In genomic region chr14:59398841-59399240, GRCh38 we compare ENCODE assay signal across 1 cellular context.
A peak's percentile ranks its signal among the peaks of the same experiment; 100 is the strongest.
TF ChIP-seq lines count a peak whose summit lies in the region.

No MANE protein-coding gene starts in this region.

TF ChIP-seq in K562, 482 proteins besides CTCF, POLR2A, EP300 and RAD21 (continued from another document and continues in another):
- 0 out of 4 replicates have a peak, but pooled peaks of 1 of the 2 experiments have one; percentile 40 for TF ChIP-seq RCOR1 (IDR thresholded peaks at IDR 0.05; ENCODE audit: borderline replicate concordance in 1 of 2, low read depth in 2 of 2, low read length in 2 of 2)
- TF ChIP-seq ILF3 (IDR thresholded peaks at IDR 0.05; ENCODE audit: borderline replicate concordance): no peak
- TF ChIP-seq NR2C2 (CRISPR knock-in tag; IDR thresholded peaks at IDR 0.05): no peak
- peak; percentile 40; the same call in 1 of the 2 replicates for TF ChIP-seq NR2C2 (tag; IDR thresholded peaks at IDR 0.05)
- no peak for TF ChIP-seq KDM4B (IDR thresholded peaks at IDR 0.05; ENCODE audit: borderline replicate concordance in 2 of 2, low read depth in 1 of 2)
- no peak for TF ChIP-seq PCBP1 (IDR thresholded peaks at IDR 0.05; ENCODE audit: low read depth, low read length, poor library complexity, severe bottlenecking)
- no peak for TF ChIP-seq ZFPM2 (CRISPR knock-in tag; IDR thresholded peaks at IDR 0.05)
- peak; percentile 48; the same call in 1 of the 2 replicates for TF ChIP-seq ESRRA (IDR thresholded peaks at IDR 0.05; ENCODE audit: borderline replicate concordance, low read depth)
- TF ChIP-seq TRIM24 (IDR thresholded peaks at IDR 0.05): 0 out of 4 replicates have a peak, but pooled peaks of 1 of the 2 experiments have one; percentile 19
- TF ChIP-seq PTTG1 (tag; IDR thresholded peaks at IDR 0.05; ENCODE audit: low read depth): no peak
- TF ChIP-seq HIVEP1 (CRISPR knock-in tag; IDR thresholded peaks at IDR 0.05): no peak
- TF ChIP-seq CBFA2T2 (conservative IDR thresholded peaks at IDR 0.05): peak; percentile 29; the same call in 1 of the 2 replicates
- TF ChIP-seq SMARCE1 (IDR thresholded peaks at IDR 0.05): peak; percentile 62
- TF ChIP-seq NCOR1 (IDR thresholded peaks at IDR 0.05): 0 out of 2 replicates have a peak, but pooled peaks have one; percentile 40
- TF ChIP-seq ZNF561 (CRISPR knock-in tag; conservative IDR thresholded peaks at IDR 0.05): no peak
- 0 out of 2 replicates have a peak, but pooled peaks have one; percentile 61 for TF ChIP-seq ETV5 (CRISPR knock-in tag; IDR thresholded peaks at IDR 0.05; ENCODE audit: low read depth)
- TF ChIP-seq MED1 (CRISPR knock-in tag; IDR thresholded peaks at IDR 0.05; ENCODE audit: borderline replicate concordance): no peak
- TF ChIP-seq TEAD4 (IDR thresholded peaks at IDR 0.05; ENCODE audit: low read length): peak; percentile 62
- TF ChIP-seq TEAD4 (CRISPR knock-in tag; IDR thresholded peaks at IDR 0.05; ENCODE audit: borderline replicate concordance): no peak
- TF ChIP-seq NFXL1 (CRISPR knock-in tag; IDR thresholded peaks at IDR 0.05): no peak
- TF ChIP-seq HES1 (IDR thresholded peaks at IDR 0.05; ENCODE audit: low read depth): peak; percentile 44; the same call in 1 of the 2 replicates
- peak in 1 of 3 experiments; percentile 71 for TF ChIP-seq YY1 (IDR thresholded peaks at IDR 0.05; ENCODE audit: borderline replicate concordance in 1 of 3, control insufficient read depth in 1 of 3, extremely low read depth in 1 of 3, insufficient read depth in 3 of 3, insufficient read length in 1 of 3, insufficient replicate concordance in 2 of 3, low read depth in 1 of 3, low read length in 2 of 3)
- no peak for TF ChIP-seq DNMT1 (IDR thresholded peaks at IDR 0.05)
- peak; percentile 58; the same call in 1 of the 2 replicates for TF ChIP-seq RNF2 (IDR thresholded peaks at IDR 0.05)
- peak; percentile 16; the same call in 1 of the 2 replicates for TF ChIP-seq CREM (IDR thresholded peaks at IDR 0.05; ENCODE audit: low read depth)
- peak; percentile 69 for TF ChIP-seq ARID1B (IDR thresholded peaks at IDR 0.05)
- TF ChIP-seq SPI1 (IDR thresholded peaks at IDR 0.05; ENCODE audit: borderline replicate concordance, low read depth, low read length): peak; percentile 94
- peak; percentile 33 to 52; a peak in 3 of 4 replicates for TF ChIP-seq NRF1 (conservative IDR thresholded peaks at IDR 0.05 in 1 of 2, IDR thresholded peaks at IDR 0.05 in 1 of 2)
- TF ChIP-seq THRB (CRISPR knock-in tag; conservative IDR thresholded peaks at IDR 0.05): 0 out of 2 replicates have a peak, but pooled peaks have one; percentile 14
- no peak for TF ChIP-seq CBFB (CRISPR knock-in tag; IDR thresholded peaks at IDR 0.05)
- TF ChIP-seq DDX20 (tag; IDR thresholded peaks at IDR 0.05; ENCODE audit: low read depth): no peak
- TF ChIP-seq TCF3 (CRISPR knock-in tag; IDR thresholded peaks at IDR 0.05): peak; percentile 70
- no peak for TF ChIP-seq MCM3 (IDR thresholded peaks at IDR 0.05)
- TF ChIP-seq CBX2 (IDR thresholded peaks at IDR 0.05; ENCODE audit: insufficient read depth, low read length, poor library complexity, severe bottlenecking): no peak
- TF ChIP-seq RBM25 (IDR thresholded peaks at IDR 0.05; ENCODE audit: low read depth, low read length, severe bottlenecking): no peak
- TF ChIP-seq BHLHE40 (IDR thresholded peaks at IDR 0.05; ENCODE audit: low read length): 0 out of 2 replicates have a peak, but pooled peaks have one; percentile 21
- TF ChIP-seq EZH2 (IDR thresholded peaks at IDR 0.05; ENCODE audit: borderline replicate concordance, low read depth, low read length): no peak
- TF ChIP-seq MLLT1 (IDR thresholded peaks at IDR 0.05): 0 out of 4 replicates have a peak, but pooled peaks of 1 of the 2 experiments have one; percentile 41
- 0 out of 2 replicates have a peak, but pooled peaks have one; percentile 21 for TF ChIP-seq LEF1 (IDR thresholded peaks at IDR 0.05)
- TF ChIP-seq KLF16 (IDR thresholded peaks at IDR 0.05): peak; percentile 30; the same call in 1 of the 2 replicates
- no peak for TF ChIP-seq SMAD4 (CRISPR knock-in tag; conservative IDR thresholded peaks at IDR 0.05)
- peak in 1 of 2 experiments; percentile 42; a peak in 1 of 4 replicates for TF ChIP-seq HDAC1 (IDR thresholded peaks at IDR 0.05)
- TF ChIP-seq RBM15 (IDR thresholded peaks at IDR 0.05; ENCODE audit: insufficient read depth, low read length): no peak
- no peak for TF ChIP-seq VEZF1 (CRISPR knock-in tag; IDR thresholded peaks at IDR 0.05)
- no peak for TF ChIP-seq ZBTB43 (CRISPR knock-in tag; IDR thresholded peaks at IDR 0.05)
- peak; percentile 64 for TF ChIP-seq PRDM10 (IDR thresholded peaks at IDR 0.05; ENCODE audit: partially characterized antibody)
- no peak for TF ChIP-seq ZNF175 (CRISPR knock-in tag; IDR thresholded peaks at IDR 0.05; ENCODE audit: low read depth)
- no peak for TF ChIP-seq NCOA6 (IDR thresholded peaks at IDR 0.05)
- peak; percentile 25; the same call in 1 of the 2 replicates for TF ChIP-seq CTBP1 (IDR thresholded peaks at IDR 0.05; ENCODE audit: borderline replicate concordance)
- TF ChIP-seq MTA2 (IDR thresholded peaks at IDR 0.05; ENCODE audit: low read depth): 0 out of 2 replicates have a peak, but pooled peaks have one; percentile 23
- TF ChIP-seq DPF2 (IDR thresholded peaks at IDR 0.05): 0 out of 2 replicates have a peak, but pooled peaks have one; percentile 26
